ENCODE assay signal across 22 cellular contexts in genomic region chr1:1968767-1969504, GRCh38. TPM values are rescaled to one million over a fixed set of nuclear protein-coding genes. Genes with fewer than 3 reads are reported as not detected.
DNase-seq lines count a peak whose midpoint lies in the region; ATAC-seq and TF ChIP-seq lines count a peak whose summit lies in the region.
"Had no signal": no experiment of that assay in that cellular context is flagged by ENCODE, and none has a peak within 500 bp of the region (broad histone marks: within the 10 kb centered on the region; RNA-seq: fewer than 3 reads in every experiment).

No MANE protein-coding gene starts in this region.

- no peaks in the 10 kb centered on the region for H3F3A ChIP-seq in PC-3 (ENCODE audit: low read length, unreplicated experiment)

- H3K4me1 ChIP-seq in breast epithelium (no peaks in the 10 kb centered on the region), PC-3 (ENCODE audit: insufficient read depth, low read length) (peaks cover 5% of the 10 kb centered on the region; the same call in 1 of the 2 replicates), neuronal stem cell (ENCODE audit: control insufficient read depth in 2 of 2, insufficient read depth in 1 of 2, low read depth in 1 of 2, low read length in 2 of 2) (peaks cover 0 to 12% of the 10 kb centered on the region in 2 donors)

- no peaks in the 10 kb centered on the region for H3K36me3 ChIP-seq in breast epithelium
- H3K36me3 ChIP-seq in PC-3 (ENCODE audit: low read depth, low read length) = no peaks in the 10 kb centered on the region
- no peaks in the 10 kb centered on the region for H3K36me3 ChIP-seq in neuronal stem cell (replicated peaks in 1 of 2; ENCODE audit: control insufficient read depth in 2 of 2, insufficient read depth in 2 of 2, low read length in 2 of 2)
- H3K36me3 ChIP-seq: BLaER1 had no signal

- TF ChIP-seq CTCF in MCF 10A (IDR thresholded peaks at IDR 0.05; ENCODE audit: unreplicated experiment) (no peak), breast epithelium (IDR thresholded peaks at IDR 0.05) (no peak), PC-3 (conservative IDR thresholded peaks at IDR 0.05; ENCODE audit: low read depth, low read length) (no peak)

- no peaks in the 10 kb centered on the region for H4K20me1 ChIP-seq in PC-3 (ENCODE audit: low read length)
- H4K20me1 ChIP-seq: BLaER1 had no signal

- H4K91ac ChIP-seq in neuronal stem cell (ENCODE audit: low read depth, low read length, poor library complexity) = no peak overlapping the region

- intact Hi-C loops in MCF 10A (cut with micrococcal nuclease) (no loop called here), breast epithelium (cut with DNase I; ENCODE audit: low total_unique reads) (no loop called here), PC-3 (cut with micrococcal nuclease) (no loop called here)

- BruUV-seq in MCF 10A (replicated peaks; lab: Mats Ljungman, UMichigan) (no TSS peak), PC-3 (replicated peaks; lab: Mats Ljungman, UMichigan) (no TSS peak)

- H3K4me3 Mint-ChIP-seq in MCF 10A (ENCODE audit: unreplicated experiment) = no peak overlapping the region
- H3K4me3 Mint-ChIP-seq: CD8-positive, alpha-beta memory T cell had no signal

- no peaks in the 10 kb centered on the region for H3K9me2 ChIP-seq in PC-3 (replicated peaks; ENCODE audit: low read length)

- no peaks in the 10 kb centered on the region for H3K9me3 ChIP-seq in breast epithelium
- no peaks in the 10 kb centered on the region for H3K9me3 ChIP-seq in PC-3 (ENCODE audit: low read length)
- peaks cover 5 to 7% of the 10 kb centered on the region in 2 donors for H3K9me3 ChIP-seq in neuronal stem cell (replicated peaks in 1 of 2; ENCODE audit: control insufficient read depth in 2 of 2, insufficient read depth in 1 of 2, low read depth in 1 of 2, low read length in 2 of 2)
- H3K9me3 ChIP-seq: BLaER1 had no signal

- H3K27ac ChIP-seq in breast epithelium = no peak overlapping the region
- no peak overlapping the region for H3K27ac ChIP-seq in PC-3 (ENCODE audit: low read length)
- H3K27ac ChIP-seq in epithelial cell of prostate = peak overlapping the region; percentile 52
- no peak overlapping the region for H3K27ac ChIP-seq in neuronal stem cell (replicated peaks; ENCODE audit: low read length)
- H3K27ac ChIP-seq: BLaER1 had no signal

- H3K4me2 ChIP-seq in PC-3 (ENCODE audit: low read length) (peak overlapping the region; percentile 30; the same call in 1 of the 2 replicates), neuronal stem cell (ENCODE audit: insufficient read depth, low read length, poor library complexity, severe bottlenecking) (no peak overlapping the region)
- H3K4me2 ChIP-seq: BLaER1 had no signal

- no peak overlapping the region for H3K27ac Mint-ChIP-seq in MCF 10A (ENCODE audit: low read depth, unreplicated experiment)
- H3K27ac Mint-ChIP-seq: CD8-positive, alpha-beta memory T cell had no signal

- no peak for TF ChIP-seq POLR2A in breast epithelium (IDR thresholded peaks at IDR 0.05)

- no peak overlapping the region for H2BK15ac ChIP-seq in neuronal stem cell (ENCODE audit: low read length)

- POLR2A ChIA-PET in MCF 10A (lab: Yijun Ruan, JAX) = interaction anchor here (1.1 kb wide), 1 partner anchor 9 kb away, joined by 3 read pairs; no protein-coding TSS in a partner anchor
- POLR2A ChIA-PET in PC-3 (lab: Charles Lee; ENCODE audit: unreplicated experiment) = no interaction called here

- H3K79me2 ChIP-seq in PC-3 (ENCODE audit: low read length) = no peaks in the 10 kb centered on the region

- CTCF ChIA-PET in MCF 10A (lab: Yijun Ruan, JAX) = interaction anchor here (1.2 to 1.5 kb wide), 2 partner anchors 8 to 75 kb away, joined by 5 read pairs; no protein-coding TSS in a partner anchor
- CTCF ChIA-PET in PC-3 (lab: Charles Lee) = no interaction called here

- H2AFZ ChIP-seq in PC-3 (ENCODE audit: low read length) (no peak overlapping the region), neuronal stem cell (ENCODE audit: low read length) (no peak overlapping the region)

- H2BK120ac ChIP-seq in neuronal stem cell (ENCODE audit: low read depth, low read length) = no peak overlapping the region

- no peak overlapping the region for H3K4ac ChIP-seq in neuronal stem cell (ENCODE audit: low read length)

- DNase-seq in MCF 10A (ENCODE audit: unreplicated experiment) = peak; percentile 71
- no peak for DNase-seq in breast epithelium (ENCODE audit: low spot score in 2 of 2)
- DNase-seq in PC-3 = peak; percentile 48
- DNase-seq in epithelial cell of prostate (ENCODE audit: low read depth, low spot score) = no peak
- DNase-seq in neuronal stem cell (ENCODE audit: low spot score) = no peak
- DNase-seq in NCI-H1092 (lab: John Stamatoyannopoulos, UW) = no peak
- DNase-seq: 8988T; CD8-positive, alpha-beta memory T cell; DND-41; GF-D8; IMR-90; Kasumi-1; NCI-H1436; NCI-H2029; NCI-H2171; NCI-H748 treated with DMSO at 0.1 percent for 48 hours; OCI-M1 had no signal

- peaks cover 8% of the 10 kb centered on the region for H3K4me1 Mint-ChIP-seq in MCF 10A (ENCODE audit: insufficient read depth, unreplicated experiment)
- H3K4me1 Mint-ChIP-seq: CD8-positive, alpha-beta memory T cell had no signal

- WGBS in neuronal stem cell (ENCODE audit: extremely low coverage in 2 of 2, insufficient read length in 2 of 2, insufficient replicate concordance in 1 of 2), 2 donors = no CpG with 5 or more reads among the region's 12 CpGs

- no peaks in the 10 kb centered on the region for H3K36me3 Mint-ChIP-seq in MCF 10A (ENCODE audit: insufficient read depth, unreplicated experiment)

- peaks cover 0 to 24% of the 10 kb centered on the region in 2 donors for H3K27me3 ChIP-seq in breast epithelium
- H3K27me3 ChIP-seq in PC-3 (ENCODE audit: low read length) = peaks cover 19% of the 10 kb centered on the region
- H3K27me3 ChIP-seq in neuronal stem cell (ENCODE audit: control insufficient read depth in 3 of 3, insufficient read depth in 3 of 3, low read depth in 1 of 3, low read length in 3 of 3) = peaks cover 0 to 4% (median 2%) of the 10 kb centered on the region in 3 experiments

- H3K23ac ChIP-seq in neuronal stem cell (ENCODE audit: low read depth, low read length, poor library complexity) = peak overlapping the region; percentile 43

- H3K9ac ChIP-seq in PC-3 (ENCODE audit: low read length) = no peak overlapping the region
- peak overlapping the region; percentile 21 for H3K9ac ChIP-seq in neuronal stem cell (ENCODE audit: low read depth, low read length, poor library complexity)
- H3K9ac ChIP-seq: BLaER1 had no signal

- peak overlapping the region; percentile 68 for H2AK5ac ChIP-seq in neuronal stem cell (ENCODE audit: low read depth, low read length)

- peaks cover 3% of the 10 kb centered on the region for H3K79me1 ChIP-seq in neuronal stem cell (ENCODE audit: low read depth, low read length)

- no peak overlapping the region for H3K4me3 ChIP-seq in breast epithelium
- H3K4me3 ChIP-seq in PC-3 (ENCODE audit: low read length) = no peak overlapping the region
- H3K4me3 ChIP-seq in neuronal stem cell (ENCODE audit: low read length in 2 of 2) = no peak overlapping the region
- H3K4me3 ChIP-seq: BLaER1 had no signal

- H3K9me3 Mint-ChIP-seq in MCF 10A (ENCODE audit: unreplicated experiment) = peaks cover 9% of the 10 kb centered on the region
- H3K9me3 Mint-ChIP-seq: CD8-positive, alpha-beta memory T cell had no signal

- no peak overlapping the region for H4K8ac ChIP-seq in neuronal stem cell (ENCODE audit: low read depth, low read length)

- H3K27me3 Mint-ChIP-seq in MCF 10A (ENCODE audit: insufficient read depth, unreplicated experiment) = no peaks in the 10 kb centered on the region

- no peak overlapping the region for H2BK12ac ChIP-seq in neuronal stem cell (ENCODE audit: low read length)

- H3K18ac ChIP-seq in neuronal stem cell (ENCODE audit: low read length) = peak overlapping the region; percentile 17

- no peak overlapping the region for H3K14ac ChIP-seq in neuronal stem cell (ENCODE audit: low read length)

- ATAC-seq in PC-3 (peak; percentile 95), HG02759 (IDR thresholded peaks at IDR 0.05; ENCODE audit: unreplicated experiment) (no peak), GM18502 (IDR thresholded peaks at IDR 0.05; ENCODE audit: poor library complexity, unreplicated experiment) (no peak)

- H2BK5ac ChIP-seq in neuronal stem cell (ENCODE audit: low read length) = peak overlapping the region; percentile 53

RNA-seq across cellular contexts. Expression of gene CFAP74, which starts 34.6 kb away (rescaled TPM):
- total RNA-seq in MCF 10A (2022) (not detected in 2 replicates), breast epithelium (under 1 TPM in 2 of 3 donors, not detected in 1; 0.29 to 0.98 TPM), PC-3 (2014; rRNA removed) (0.23 TPM in 1 of 2 replicates, not detected in the other)
- polyA plus RNA-seq in neuronal stem cell (2013, experiment 1 of 2) = 0.31 TPM
- 0.22 TPM for polyA plus RNA-seq in neuronal stem cell (2013, experiment 2 of 2)
- total RNA-seq: CD8-positive, alpha-beta memory T cell; HT1080; IMR-90; NCI-H460 had no signal
- polyA plus RNA-seq: CD8-positive, alpha-beta memory T cell; IMR-90 had no signal

RNA-seq across cellular contexts. Expression of gene TMEM52, which starts 49.9 kb away (rescaled TPM):
- total RNA-seq in MCF 10A (2022) = 0.91 and 1.2 TPM in 2 replicates
- total RNA-seq in breast epithelium = 1 to 10 TPM in 2 of 3 donors, not detected in 1; 1.6 to 2.9 TPM
- 22.6 and 29.1 TPM in 2 replicates for total RNA-seq in PC-3 (2014; rRNA removed)
- polyA plus RNA-seq in neuronal stem cell (2013, experiment 1 of 2) = 7.3 TPM
- 7.1 TPM for polyA plus RNA-seq in neuronal stem cell (2013, experiment 2 of 2)

RNA-seq across cellular contexts. Expression of gene GABRD, which starts 50.2 kb away (rescaled TPM):
- total RNA-seq in MCF 10A (2022) (not detected in 2 replicates), breast epithelium (not detected), PC-3 (2014; rRNA removed) (not detected in 2 replicates)
- 0.08 TPM for polyA plus RNA-seq in neuronal stem cell (2013, experiment 1 of 2)
- polyA plus RNA-seq in neuronal stem cell (2013, experiment 2 of 2) = 0.04 TPM
- total RNA-seq: CD8-positive, alpha-beta memory T cell; HT1080; IMR-90; NCI-H460 had no signal
- polyA plus RNA-seq: CD8-positive, alpha-beta memory T cell; IMR-90 had no signal

RNA-seq across cellular contexts. Expression of gene CALML6, which starts 53.9 kb away (rescaled TPM):
- total RNA-seq in MCF 10A (2022) (1.7 and 2.8 TPM in 2 replicates), breast epithelium (1 to 10 TPM in 1 of 3 donors, under 1 TPM in 1, not detected in 1; 0.33 to 1.2 TPM), PC-3 (2014; rRNA removed) (1.7 and 3.0 TPM in 2 replicates)
- 0.07 TPM for polyA plus RNA-seq in neuronal stem cell (2013, experiment 1 of 2)
- 0.08 TPM for polyA plus RNA-seq in neuronal stem cell (2013, experiment 2 of 2)
- total RNA-seq: HT1080, IMR-90 had no signal
- polyA plus RNA-seq: CD8-positive, alpha-beta memory T cell had no signal

Comparison
In these comparisons a context has a peak if more than half of its experiments do, and no peak if none do; other contexts are left out.
1. DNase-seq: peak in MCF 10A (single experiment) and PC-3 (single experiment); none in breast epithelium (0 of 2), epithelial cell of prostate (single experiment), neuronal stem cell (single experiment) and NCI-H1092 (single experiment).